Comparison of ENCODE assay signal across 16 cellular contexts in genomic region chr2:241180495-241180894, GRCh38. TPM values are rescaled to one million over a fixed set of nuclear protein-coding genes. Genes with fewer than 3 reads are reported as not detected.
DNase-seq lines count a peak whose midpoint lies in the region; ATAC-seq, FAIRE-seq and TF ChIP-seq lines count a peak whose summit lies in the region.
"Had no signal": no experiment of that assay in that cellular context is flagged by ENCODE, and none has a peak within 500 bp of the region (broad histone marks: within the 10 kb centered on the region; RNA-seq: fewer than 3 reads in every experiment).

No MANE protein-coding gene starts in this region.

- ATAC-seq in A549 (peak; percentile 21 to 75; a peak in 4 of 6 replicates), HCT116 (peak; percentile 86)
- ATAC-seq in activated naive CD8-positive, alpha-beta T cell treated with anti-CD3 and anti-CD28 coated beads, Interleukin-2, amount 50 U/mL, for 24 hours: no peak

- H3K36me3 ChIP-seq in HCT116 (ENCODE audit: control insufficient read depth in 1 of 2, insufficient read depth in 2 of 2, low read length in 2 of 2) (no peaks in the 10 kb centered on the region), Karpas-422 (ENCODE audit: insufficient read depth, low read length) (0 out of 2 replicates have a peak, but pooled peaks cover under 1% of the 10 kb centered on the region)

- no peaks in the 10 kb centered on the region for H3K9me3 Mint-ChIP-seq in chondrocyte (ENCODE audit: low read depth)
- no peaks in the 10 kb centered on the region for H3K9me3 Mint-ChIP-seq in activated naive CD8-positive, alpha-beta T cell treated with anti-CD3 and anti-CD28 coated beads, Interleukin-2, amount 50 U/mL, for 24 hours

- peaks cover 5% of the 10 kb centered on the region for H3K36me3 Mint-ChIP-seq in chondrocyte (ENCODE audit: low read depth)
- peaks cover 21% of the 10 kb centered on the region for H3K36me3 Mint-ChIP-seq in activated naive CD8-positive, alpha-beta T cell treated with anti-CD3 and anti-CD28 coated beads, Interleukin-2, amount 50 U/mL, for 24 hours (ENCODE audit: low read depth)

- TF ChIP-seq EP300 in A549 (IDR thresholded peaks at IDR 0.05): no peak

- DNase-seq in A549 (ENCODE audit: low read depth in 1 of 2, low spot score in 1 of 2): peak in 1 of 2 experiments; percentile 34
- DNase-seq in HCT116 (ENCODE audit: low read depth, low spot score): peak; percentile 19
- peak; percentile 74 for DNase-seq in chondrocyte (ENCODE audit: low spot score)
- DNase-seq in iPS-NIHi11 (ENCODE audit: low spot score): peak; percentile 86
- no peak for DNase-seq in RPMI8226
- no peak for DNase-seq in activated naive CD8-positive, alpha-beta T cell treated with anti-CD3 and anti-CD28 coated beads, Interleukin-2, amount 50 U/mL, for 24 hours
- no peak for DNase-seq in Karpas-422
- no peak for DNase-seq in NOMO-1 treated with dmso at 0.1 percent for 144 hours (lab: John Stamatoyannopoulos, UW; ENCODE audit: unreplicated experiment)
- DNase-seq: C1 segment of cervical spinal cord, DMS79 treated with DMSO at 0.1 percent for 48 hours, GDM1, NCI-H1105 treated with DMSO at 0.1 percent for 48 hours, NCI-H1694 treated with DMSO at 0.1 percent for 48 hours, NCI-H345, NCI-H526 had no signal

- H3K4me3 Mint-ChIP-seq in chondrocyte (ENCODE audit: unreplicated experiment): no peak overlapping the region
- H3K4me3 Mint-ChIP-seq in activated naive CD8-positive, alpha-beta T cell treated with anti-CD3 and anti-CD28 coated beads, Interleukin-2, amount 50 U/mL, for 24 hours: no peak overlapping the region

- TF ChIP-seq CTCF in A549 (IDR thresholded peaks at IDR 0.05) (no peak), HCT116 (IDR thresholded peaks at IDR 0.05 in 2 of 3, conservative IDR thresholded peaks at IDR 0.05 in 1 of 3; ENCODE audit: borderline replicate concordance in 1 of 3, insufficient read depth in 1 of 3, low read depth in 2 of 3, low read length in 2 of 3) (peak; percentile 4 to 21 (median 12); a peak in 1 of 6 replicates), chondrocyte (IDR thresholded peaks at IDR 0.05) (no peak)

- H3K27me3 Mint-ChIP-seq in chondrocyte (ENCODE audit: low read depth): no peaks in the 10 kb centered on the region
- no peaks in the 10 kb centered on the region for H3K27me3 Mint-ChIP-seq in activated naive CD8-positive, alpha-beta T cell treated with anti-CD3 and anti-CD28 coated beads, Interleukin-2, amount 50 U/mL, for 24 hours

- FAIRE-seq in A549 (lab: Jason Lieb, UNC): no peak
- FAIRE-seq: GM12892 had no signal

- no peaks in the 10 kb centered on the region for H3K4me1 ChIP-seq in A549
- H3K4me1 ChIP-seq in HCT116 (ENCODE audit: control insufficient read depth in 1 of 2, insufficient read depth in 2 of 2, low read length in 2 of 2): no peaks in the 10 kb centered on the region
- H3K4me1 ChIP-seq in Karpas-422 (ENCODE audit: low read length): no peaks in the 10 kb centered on the region

- intact Hi-C loops in HCT116 (cut with micrococcal nuclease): no loop called here

- no peaks in the 10 kb centered on the region for H3K79me2 ChIP-seq in HCT116 (ENCODE audit: insufficient read depth, low read length)
- H3K79me2 ChIP-seq in Karpas-422 (ENCODE audit: low read length): no peaks in the 10 kb centered on the region

- POLR2A ChIA-PET in A549 (lab: Yijun Ruan, JAX): no interaction called here
- POLR2A ChIA-PET in HCT116 (lab: Charles Lee): no interaction called here

- no peaks in the 10 kb centered on the region for H3K9me3 ChIP-seq in A549
- no peaks in the 10 kb centered on the region for H3K9me3 ChIP-seq in HCT116 (ENCODE audit: control insufficient read depth in 1 of 2, insufficient read depth in 1 of 2, low read depth in 1 of 2, low read length in 2 of 2)
- H3K9me3 ChIP-seq in Karpas-422 (ENCODE audit: low read length): no peaks in the 10 kb centered on the region

- H3K27me3 ChIP-seq in HCT116 (ENCODE audit: insufficient read depth, low read length) (no peaks in the 10 kb centered on the region), Karpas-422 (ENCODE audit: low read length) (no peaks in the 10 kb centered on the region)

- H3K9me2 ChIP-seq in HCT116 (ENCODE audit: insufficient read depth) (no peaks in the 10 kb centered on the region), Karpas-422 (replicated peaks; ENCODE audit: insufficient read depth, low read length) (no peaks in the 10 kb centered on the region)

- no TSS peak for BruUV-seq in HCT116 (replicated peaks; lab: Mats Ljungman, UMichigan)

- no peak for TF ChIP-seq POLR2A in A549 (IDR thresholded peaks at IDR 0.05; ENCODE audit: low read length)
- TF ChIP-seq POLR2A in HCT116 (IDR thresholded peaks at IDR 0.05; ENCODE audit: borderline replicate concordance, extremely low read depth, insufficient read depth, insufficient read length): no peak

- no peak overlapping the region for H3K4me2 ChIP-seq in A549
- H3K4me2 ChIP-seq in HCT116 (ENCODE audit: low read length): no peak overlapping the region
- no peak overlapping the region for H3K4me2 ChIP-seq in Karpas-422 (ENCODE audit: low read depth, low read length, poor library complexity, severe bottlenecking)

- H4K20me1 ChIP-seq in HCT116 (ENCODE audit: insufficient read depth) (no peaks in the 10 kb centered on the region), Karpas-422 (ENCODE audit: insufficient read depth, low read depth, low read length) (no peaks in the 10 kb centered on the region)

- no peaks in the 10 kb centered on the region for H3K4me1 Mint-ChIP-seq in chondrocyte (ENCODE audit: low read depth)
- H3K4me1 Mint-ChIP-seq in activated naive CD8-positive, alpha-beta T cell treated with anti-CD3 and anti-CD28 coated beads, Interleukin-2, amount 50 U/mL, for 24 hours: peaks cover 6% of the 10 kb centered on the region

- H3K4me3 ChIP-seq in A549 (no peak overlapping the region), HCT116 (replicated peaks in 1 of 2; ENCODE audit: low read depth in 1 of 2, low read length in 2 of 2) (no peak overlapping the region), Karpas-422 (ENCODE audit: low read length) (no peak overlapping the region)

- CTCF ChIA-PET in A549 (lab: Yijun Ruan, JAX): interaction anchor here (0.8 to 0.9 kb wide), 2 partner anchors 41 to 1740 kb away, joined by 3 read pairs; no protein-coding TSS in a partner anchor
- CTCF ChIA-PET in HCT116 (lab: Charles Lee): no interaction called here

- 89% methylated on average over 12 of the region's 12 CpGs for WGBS in A549 (ENCODE audit: missing lambda C conversion rate)

- no peak overlapping the region for H3K9ac ChIP-seq in HCT116 (ENCODE audit: low read length)
- no peak overlapping the region for H3K9ac ChIP-seq in Karpas-422 (ENCODE audit: low read length)

- H2AFZ ChIP-seq in HCT116 (ENCODE audit: low read depth, low read length, poor library complexity, severe bottlenecking) (no peak overlapping the region), Karpas-422 (ENCODE audit: low read length) (no peak overlapping the region)

- no peak overlapping the region for H3K27ac Mint-ChIP-seq in chondrocyte (ENCODE audit: unreplicated experiment)
- H3K27ac Mint-ChIP-seq in activated naive CD8-positive, alpha-beta T cell treated with anti-CD3 and anti-CD28 coated beads, Interleukin-2, amount 50 U/mL, for 24 hours: no peak overlapping the region

- H3K27ac ChIP-seq in A549 (no peak overlapping the region), HCT116 (ENCODE audit: low read depth, low read length) (no peak overlapping the region), Karpas-422 (ENCODE audit: low read length) (no peak overlapping the region)

- no peak for TF ChIP-seq RAD21 in A549 (conservative IDR thresholded peaks at IDR 0.05 in 1 of 2, IDR thresholded peaks at IDR 0.05 in 1 of 2)
- no peak for TF ChIP-seq RAD21 in HCT116 (IDR thresholded peaks at IDR 0.05; ENCODE audit: low read depth)

- RAD21 ChIA-PET in HCT116 (lab: Charles Lee; ENCODE audit: low non-redundant PET in 1 of 2, low total read pairs in 2 of 2, uncharacterized antibody in 2 of 2, unreplicated experiment in 2 of 2): no interaction called here

TF ChIP-seq in A549, 52 proteins besides CTCF, POLR2A, EP300 and RAD21 (continues in another document):
- TF ChIP-seq SMC3 (IDR thresholded peaks at IDR 0.05): no peak
- no peak for TF ChIP-seq MAFK (IDR thresholded peaks at IDR 0.05; ENCODE audit: partially characterized antibody)
- no peak for TF ChIP-seq JUN (IDR thresholded peaks at IDR 0.05)

TF ChIP-seq in HCT116, 20 proteins besides CTCF, POLR2A, EP300 and RAD21 (continues in another document):
- TF ChIP-seq ATF3 (IDR thresholded peaks at IDR 0.05): no peak

RNA-seq across cellular contexts. Expression of gene ANO7, which starts 8.0 kb away (rescaled TPM):
- polyA plus RNA-seq in A549 (2011; rRNA removed) (0.92 and 1.3 TPM in 2 replicates), A549 (2017; fragmentation: RNase III; extraction: RNeasy Plus Mini Kit Qiagen cat#74134 plus additional on column Dnase treatment) (2.0 to 3.0 TPM (median 2.7 TPM) in 3 replicates)
- polyA plus RNA-seq in A549 (2012; cell fraction: cytosol; rRNA removed): 2.1 and 3.1 TPM in 2 replicates
- 3.7 and 4.2 TPM in 2 replicates for polyA plus RNA-seq in A549 (2012; cell fraction: nucleus; rRNA removed)
- polyA minus RNA-seq in A549 (2011; rRNA and poly(A)+ RNA removed): 1.9 and 2.8 TPM in 2 replicates
- total RNA-seq in HCT116 (2021; ENCODE audit: unreplicated experiment) (0.84 TPM), chondrocyte (0.48 to 2.2 TPM (median 1.5 TPM) in 3 replicates)
- 0.42 and 0.75 TPM in 2 replicates for polyA plus RNA-seq in HCT116 (2012)
- total RNA-seq in Karpas-422 (2014; rRNA removed; shearing (Covaris generic); ENCODE audit: low replicate concordance): 0.14 and 0.19 TPM in 2 replicates

RNA-seq across cellular contexts. Expression of gene PPP1R7, which starts 30.2 kb away (rescaled TPM):
- polyA plus RNA-seq in A549 (2011; rRNA removed) (50.0 and 76.4 TPM in 2 replicates), A549 (2017; fragmentation: RNase III; extraction: RNeasy Plus Mini Kit Qiagen cat#74134 plus additional on column Dnase treatment) (124 to 136 TPM (median 129 TPM) in 3 replicates)
- polyA plus RNA-seq in A549 (2012; cell fraction: cytosol; rRNA removed): 35.8 and 48.1 TPM in 2 replicates
- polyA plus RNA-seq in A549 (2012; cell fraction: nucleus; rRNA removed): 21.8 and 24.9 TPM in 2 replicates
- polyA minus RNA-seq in A549 (2011; rRNA and poly(A)+ RNA removed): 22.3 and 23.8 TPM in 2 replicates
- total RNA-seq in HCT116 (2021; ENCODE audit: unreplicated experiment) (45.4 TPM), chondrocyte (43.1 to 54.2 TPM (median 44.3 TPM) in 3 replicates)
- polyA plus RNA-seq in HCT116 (2012): 44.5 and 55.7 TPM in 2 replicates
- total RNA-seq in Karpas-422 (2014; rRNA removed; shearing (Covaris generic); ENCODE audit: low replicate concordance): 39.5 and 54.4 TPM in 2 replicates

RNA-seq across cellular contexts. Expression of gene PASK, which starts 31.2 kb away (rescaled TPM):
- polyA plus RNA-seq in A549 (2011; rRNA removed) (7.4 and 10.3 TPM in 2 replicates), A549 (2017; fragmentation: RNase III; extraction: RNeasy Plus Mini Kit Qiagen cat#74134 plus additional on column Dnase treatment) (11.7 to 12.4 TPM (median 12.2 TPM) in 3 replicates)
- 9.5 and 11.1 TPM in 2 replicates for polyA plus RNA-seq in A549 (2012; cell fraction: cytosol; rRNA removed)
- 48.8 and 66.8 TPM in 2 replicates for polyA plus RNA-seq in A549 (2012; cell fraction: nucleus; rRNA removed)
- polyA minus RNA-seq in A549 (2011; rRNA and poly(A)+ RNA removed): 12.6 and 20.9 TPM in 2 replicates
- total RNA-seq in HCT116 (2021; ENCODE audit: unreplicated experiment) (45.8 TPM), chondrocyte (4.4 to 13.8 TPM (median 4.5 TPM) in 3 replicates)
- 12.4 and 14.7 TPM in 2 replicates for polyA plus RNA-seq in HCT116 (2012)
- total RNA-seq in Karpas-422 (2014; rRNA removed; shearing (Covaris generic); ENCODE audit: low replicate concordance): 17.0 and 23.9 TPM in 2 replicates

Comparison
In these comparisons a context has a peak if more than half of its experiments do, and no peak if none do; other contexts are left out.
1. DNase-seq: peak in HCT116 (single experiment), chondrocyte (single experiment) and iPS-NIHi11 (single experiment); none in RPMI8226 (single experiment), activated naive CD8-positive, alpha-beta T cell treated with anti-CD3 and anti-CD28 coated beads, Interleukin-2, amount 50 U/mL, for 24 hours (single experiment), Karpas-422 (single experiment) and NOMO-1 treated with dmso at 0.1 percent for 144 hours (single experiment).
2. CTCF ChIP-seq: peak in HCT116 (3 of 3); none in A549 (single experiment) and chondrocyte (single experiment).
3. Of the 6 proteins assayed by ChIP-seq in both A549 and HCT116: peak only in A549: none; only in HCT116: CTCF; in both: none; in neither: 5.